In the genomic region with DNA sequence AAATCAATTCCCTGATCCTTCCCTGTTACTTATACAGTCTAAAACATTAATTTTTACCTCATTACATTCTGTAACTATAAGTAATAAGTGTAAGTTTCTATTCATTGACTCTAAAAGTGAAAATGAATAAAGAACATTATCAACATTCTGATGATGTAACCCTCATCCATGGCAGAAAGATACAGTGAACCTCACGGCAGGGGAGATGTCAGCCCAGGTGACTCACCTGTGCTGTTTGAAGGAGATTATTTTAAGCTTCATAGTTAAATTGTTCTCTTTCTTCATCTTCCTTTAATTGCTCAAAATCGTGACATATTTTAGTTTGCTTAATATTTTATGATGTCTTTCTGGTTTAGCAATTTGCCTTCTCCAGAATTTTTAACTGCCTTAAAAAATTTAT, we compare ENCODE assay signal across 24 cellular contexts.
"Had no signal": no experiment of that assay in that cellular context is flagged by ENCODE, and none has a peak within 500 bp of the region (broad histone marks: within the 10 kb centered on the region; RNA-seq: fewer than 3 reads in every experiment).

No MANE protein-coding gene starts in this region.

- H3K4me1 ChIP-seq: esophagus squamous epithelium, lower lobe of right lung, right atrium auricular region, stomach, thyroid gland had no signal

- H3K4me3 ChIP-seq: coronary artery, esophagus squamous epithelium, lower lobe of right lung, ovary, right atrium auricular region, smooth muscle cell, stomach, thyroid gland had no signal

- H3K9me3 Mint-ChIP-seq: memory B cell; natural killer cell; stimulated activated effector memory CD8-positive, alpha-beta T cell treated with anti-CD3 and anti-CD28 coated beads, Interleukin-12 subunit alpha, Interleukin-12 subunit beta, amount 100 ng/mL, for 72 hours had no signal

- DNase-seq: dermis blood vessel endothelial cell; effector memory CD4-positive, alpha-beta T cell; erythroblast; esophagus squamous epithelium; left ventricle myocardium superior; lower lobe of right lung; natural killer cell; occipital lobe; ovary; stimulated activated CD4-positive, alpha-beta T cell treated with anti-CD3 and anti-CD28 coated beads, Interleukin-2, amount 100 ng/mL, for 24 hours; stimulated activated CD4-positive, alpha-beta T cell treated with anti-CD3 and anti-CD28 coated beads, Interleukin-4, amount 100 ng/mL, for 24 hours; stimulated activated naive CD4-positive, alpha-beta T cell treated with Interleukin-2 at 50 U/mL for 16 hours; stomach; thyroid gland; trophoblast cell had no signal

- H3K27me3 ChIP-seq: ovary, right atrium auricular region, stomach, thyroid gland had no signal

- FAIRE-seq: endothelial cell of umbilical vein, frontal cortex, keratinocyte had no signal

- H3K9me3 ChIP-seq: esophagus squamous epithelium, lower lobe of right lung, ovary, stomach, thyroid gland had no signal

- H3K27ac Mint-ChIP-seq: memory B cell; natural killer cell; stimulated activated effector memory CD8-positive, alpha-beta T cell treated with anti-CD3 and anti-CD28 coated beads, Interleukin-12 subunit alpha, Interleukin-12 subunit beta, amount 100 ng/mL, for 72 hours had no signal

- H3K4me1 Mint-ChIP-seq: memory B cell; natural killer cell; stimulated activated effector memory CD8-positive, alpha-beta T cell treated with anti-CD3 and anti-CD28 coated beads, Interleukin-12 subunit alpha, Interleukin-12 subunit beta, amount 100 ng/mL, for 72 hours had no signal

- H3K36me3 Mint-ChIP-seq: memory B cell; natural killer cell; stimulated activated effector memory CD8-positive, alpha-beta T cell treated with anti-CD3 and anti-CD28 coated beads, Interleukin-12 subunit alpha, Interleukin-12 subunit beta, amount 100 ng/mL, for 72 hours had no signal

- H3K4me3 Mint-ChIP-seq: memory B cell; natural killer cell; stimulated activated effector memory CD8-positive, alpha-beta T cell treated with anti-CD3 and anti-CD28 coated beads, Interleukin-12 subunit alpha, Interleukin-12 subunit beta, amount 100 ng/mL, for 72 hours had no signal

- H3K36me3 ChIP-seq: esophagus squamous epithelium, lower lobe of right lung, ovary, right atrium auricular region, stomach, thyroid gland had no signal

- ATAC-seq: left ventricle myocardium superior; lower lobe of right lung; natural killer cell; sciatic nerve; stimulated activated effector memory CD8-positive, alpha-beta T cell treated with anti-CD3 and anti-CD28 coated beads, Interleukin-12 subunit alpha, Interleukin-12 subunit beta, amount 100 ng/mL, for 72 hours had no signal

- H3K27ac ChIP-seq: coronary artery, esophagus squamous epithelium, lower lobe of right lung, ovary, right atrium auricular region, stomach, thyroid gland had no signal
